Comparison of ENCODE assay signal across 1 cellular context in the genomic region with DNA sequence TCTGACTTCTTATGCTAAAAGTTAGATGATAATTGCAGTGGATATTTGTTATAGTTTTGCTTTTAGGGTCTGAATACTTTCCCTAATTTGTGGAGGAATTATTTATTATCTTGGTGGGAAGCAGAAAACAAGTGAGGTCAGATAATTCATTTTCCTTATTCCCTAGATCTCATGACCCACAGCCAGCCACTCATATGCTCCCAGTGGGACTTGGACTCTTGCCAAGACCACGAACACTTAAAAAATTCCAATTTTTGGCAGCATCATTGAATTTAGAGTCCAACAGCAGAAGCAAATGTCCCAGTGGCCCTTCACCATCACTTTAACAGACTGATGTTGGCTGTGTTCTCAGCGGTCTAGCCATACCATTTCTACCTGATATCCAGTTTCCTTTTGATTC.
TF ChIP-seq lines count a peak whose summit lies in the region.

No MANE protein-coding gene starts in this region.

TF ChIP-seq in H1, 55 proteins besides CTCF, POLR2A, EP300 and RAD21 (continued from another document):
- TF ChIP-seq CEBPB (IDR thresholded peaks at IDR 0.05; ENCODE audit: low read depth, low read length) = no peak
- TF ChIP-seq ASH2L (IDR thresholded peaks at IDR 0.05; ENCODE audit: low read length) = no peak
- TF ChIP-seq HDAC6 (IDR thresholded peaks at IDR 0.05; ENCODE audit: low read depth, low read length) = no peak
- TF ChIP-seq POU5F1 (IDR thresholded peaks at IDR 0.05; ENCODE audit: low read depth, low read length) = no peak
- no peak for TF ChIP-seq CHD1 (IDR thresholded peaks at IDR 0.05; ENCODE audit: low read depth, low read length)
- no peak for TF ChIP-seq TAF1 (IDR thresholded peaks at IDR 0.05; ENCODE audit: low read depth, low read length)
